In genomic region chr7:30171753-30172447, GRCh38 we compare ENCODE assay signal across 13 cellular contexts. TPM values are rescaled to one million over a fixed set of nuclear protein-coding genes. Genes with fewer than 3 reads are reported as not detected.
A peak's percentile ranks its signal among the peaks of the same experiment; 100 is the strongest.
DNase-seq lines count a peak whose midpoint lies in the region; ATAC-seq and TF ChIP-seq lines count a peak whose summit lies in the region.
"Had no signal": no experiment of that assay in that cellular context is flagged by ENCODE, and none has a peak within 500 bp of the region (broad histone marks: within the 10 kb centered on the region; RNA-seq: fewer than 3 reads in every experiment).

No MANE protein-coding gene starts in this region.

- H3K36me3 ChIP-seq in mesenchymal stem cell (ENCODE audit: control insufficient read depth in 1 of 2, insufficient read depth in 2 of 2, low read depth in 1 of 2, low read length in 2 of 2): no peaks in the 10 kb centered on the region
- no peaks in the 10 kb centered on the region for H3K36me3 ChIP-seq in vagina
- H3K36me3 ChIP-seq: HAP-1 had no signal

- peaks cover 0 to 7% of the 10 kb centered on the region in 2 experiments for H3K27me3 ChIP-seq in mesenchymal stem cell (ENCODE audit: control insufficient read depth in 1 of 2, insufficient read depth in 1 of 2, low read length in 2 of 2)
- H3K27me3 ChIP-seq in vagina: no peaks in the 10 kb centered on the region

- no peak overlapping the region for H3K4me2 ChIP-seq in mesenchymal stem cell (ENCODE audit: low read length, poor library complexity, severe bottlenecking)

- H3K4ac ChIP-seq in mesenchymal stem cell (ENCODE audit: low read depth in 1 of 2, low read length in 2 of 2): no peak overlapping the region

- no peaks in the 10 kb centered on the region for H3K27me3 Mint-ChIP-seq in activated naive CD8-positive, alpha-beta T cell treated with anti-CD3 and anti-CD28 coated beads, Interleukin-2, amount 50 U/mL, for 24 hours
- H3K27me3 Mint-ChIP-seq in activated naive CD8-positive, alpha-beta T cell treated with anti-CD3 and anti-CD28 coated beads for 36 hours: no peaks in the 10 kb centered on the region
- peaks cover 3% of the 10 kb centered on the region for H3K27me3 Mint-ChIP-seq in brain
- H3K27me3 Mint-ChIP-seq in activated T-cell treated with anti-CD3 and anti-CD28 coated beads, Interleukin-2, amount 50 U/mL, for 72 hours (ENCODE audit: low read depth): no peaks in the 10 kb centered on the region

- H3K23ac ChIP-seq in mesenchymal stem cell (ENCODE audit: low read length in 2 of 2): no peak overlapping the region

- H3K4me1 Mint-ChIP-seq in activated naive CD8-positive, alpha-beta T cell treated with anti-CD3 and anti-CD28 coated beads, Interleukin-2, amount 50 U/mL, for 24 hours: peaks cover 3% of the 10 kb centered on the region
- H3K4me1 Mint-ChIP-seq in activated naive CD8-positive, alpha-beta T cell treated with anti-CD3 and anti-CD28 coated beads for 36 hours: no peaks in the 10 kb centered on the region
- peaks cover 83% of the 10 kb centered on the region for H3K4me1 Mint-ChIP-seq in brain
- no peaks in the 10 kb centered on the region for H3K4me1 Mint-ChIP-seq in activated T-cell treated with anti-CD3 and anti-CD28 coated beads, Interleukin-2, amount 50 U/mL, for 72 hours (ENCODE audit: low read depth)

- H2BK120ac ChIP-seq in mesenchymal stem cell (ENCODE audit: low read depth, low read length): no peak overlapping the region

- no peak for TF ChIP-seq POLR2A in vagina (IDR thresholded peaks at IDR 0.05)

- TF ChIP-seq CTCF in brain (conservative IDR thresholded peaks at IDR 0.05) (no peak), vagina (IDR thresholded peaks at IDR 0.05) (no peak)

- ATAC-seq in activated naive CD8-positive, alpha-beta T cell treated with anti-CD3 and anti-CD28 coated beads, Interleukin-2, amount 50 U/mL, for 24 hours: peak; percentile 22
- ATAC-seq in GM21381 (IDR thresholded peaks at IDR 0.05; ENCODE audit: unreplicated experiment): no peak
- no peak for ATAC-seq in activated T-cell treated with anti-CD3 and anti-CD28 coated beads, Interleukin-2, amount 50 U/mL, for 72 hours (replicated peaks in 1 of 2)
- ATAC-seq: stimulated activated naive CD8-positive, alpha-beta T cell treated with anti-CD3 and anti-CD28 coated beads, Interleukin-15, Interleukin-2, amounts not matched to agents 100 U/mL and 50 U/mL, for 24 hours had no signal

- H3K18ac ChIP-seq in mesenchymal stem cell (ENCODE audit: low read depth in 1 of 2, low read length in 2 of 2): no peak overlapping the region

- no peak overlapping the region for H2BK5ac ChIP-seq in mesenchymal stem cell (ENCODE audit: low read depth, low read length, poor library complexity, severe bottlenecking)

- no peaks in the 10 kb centered on the region for H3K79me1 ChIP-seq in mesenchymal stem cell (replicated peaks; ENCODE audit: low read length, poor library complexity, severe bottlenecking)

- no peak overlapping the region for H2BK12ac ChIP-seq in mesenchymal stem cell (ENCODE audit: low read length in 2 of 2)

- H2AFZ ChIP-seq in mesenchymal stem cell (ENCODE audit: low read depth, low read length): no peak overlapping the region

- H3K4me1 ChIP-seq in mesenchymal stem cell (ENCODE audit: control insufficient read depth, insufficient read depth, low read depth, low read length) (peaks cover 18% of the 10 kb centered on the region), vagina (peaks cover 52% of the 10 kb centered on the region)

- intact Hi-C loops in vagina (cut with DNase I): loop anchor here (10.0 kb wide), 1 partner anchor 113 kb away; the partner anchor contains the start of gene ZNRF2

- H2AK5ac ChIP-seq in mesenchymal stem cell (ENCODE audit: low read length, severe bottlenecking): no peak overlapping the region

- no peak overlapping the region for H3K14ac ChIP-seq in mesenchymal stem cell (ENCODE audit: low read length in 2 of 2)

- no peak overlapping the region for H3K27ac ChIP-seq in mesenchymal stem cell (ENCODE audit: low read length, poor library complexity, severe bottlenecking)
- H3K27ac ChIP-seq in vagina: peak overlapping the region; percentile 81

- no peak overlapping the region for H4K8ac ChIP-seq in mesenchymal stem cell (ENCODE audit: low read length)

- H4K91ac ChIP-seq in mesenchymal stem cell (ENCODE audit: low read length): no peak overlapping the region

- H3K36me3 Mint-ChIP-seq in activated naive CD8-positive, alpha-beta T cell treated with anti-CD3 and anti-CD28 coated beads, Interleukin-2, amount 50 U/mL, for 24 hours (ENCODE audit: low read depth): no peaks in the 10 kb centered on the region
- no peaks in the 10 kb centered on the region for H3K36me3 Mint-ChIP-seq in activated naive CD8-positive, alpha-beta T cell treated with anti-CD3 and anti-CD28 coated beads for 36 hours
- H3K36me3 Mint-ChIP-seq in brain: peaks cover 5% of the 10 kb centered on the region
- no peaks in the 10 kb centered on the region for H3K36me3 Mint-ChIP-seq in activated T-cell treated with anti-CD3 and anti-CD28 coated beads, Interleukin-2, amount 50 U/mL, for 72 hours (ENCODE audit: insufficient read depth in 2 of 2)

- no peak for DNase-seq in activated naive CD8-positive, alpha-beta T cell treated with anti-CD3 and anti-CD28 coated beads, Interleukin-2, amount 50 U/mL, for 24 hours
- DNase-seq in activated naive CD8-positive, alpha-beta T cell treated with anti-CD3 and anti-CD28 coated beads for 36 hours: no peak
- DNase-seq in mesenchymal stem cell (peak; percentile 19), vagina (ENCODE audit: extremely low spot score in 2 of 2) (no peak), MV-4-11 (lab: John Stamatoyannopoulos, UW) (no peak)
- no peak for DNase-seq in activated T-cell treated with anti-CD3 and anti-CD28 coated beads, Interleukin-2, amount 50 U/mL, for 72 hours
- DNase-seq: activated T-cell treated with anti-CD3 and anti-CD28 coated beads, Interleukin-2, amount 50 U/mL, for 48 hours; GF-D8; stimulated activated naive CD8-positive, alpha-beta T cell treated with anti-CD3 and anti-CD28 coated beads, Interleukin-15, Interleukin-2, amounts not matched to agents 100 U/mL and 50 U/mL, for 24 hours had no signal

- H3K9me3 ChIP-seq in mesenchymal stem cell (ENCODE audit: control insufficient read depth, low read length) (no peaks in the 10 kb centered on the region), vagina (no peaks in the 10 kb centered on the region)
- H3K9me3 ChIP-seq: HAP-1 had no signal

- H3K27ac Mint-ChIP-seq in activated naive CD8-positive, alpha-beta T cell treated with anti-CD3 and anti-CD28 coated beads, Interleukin-2, amount 50 U/mL, for 24 hours: no peak overlapping the region
- H3K27ac Mint-ChIP-seq in activated naive CD8-positive, alpha-beta T cell treated with anti-CD3 and anti-CD28 coated beads for 36 hours: no peak overlapping the region
- peak overlapping the region; percentile 86 to 95 (median 89) for H3K27ac Mint-ChIP-seq in brain
- H3K27ac Mint-ChIP-seq in activated T-cell treated with anti-CD3 and anti-CD28 coated beads, Interleukin-2, amount 50 U/mL, for 72 hours: no peak overlapping the region
- H3K27ac Mint-ChIP-seq: dendritic cell treated with granulocyte-macrophage colony-stimulating factor and Interleukin-4, amounts not matched to agents 40 ng/mL and 50 ng/mL, for 4 days had no signal

- no peak overlapping the region for H3K4me3 ChIP-seq in mesenchymal stem cell (ENCODE audit: insufficient read depth in 1 of 2, low read depth in 1 of 2, low read length in 2 of 2)
- no peak overlapping the region for H3K4me3 ChIP-seq in vagina
- H3K4me3 ChIP-seq: HAP-1 had no signal

- H2BK15ac ChIP-seq in mesenchymal stem cell (ENCODE audit: low read depth, poor library complexity, severe bottlenecking): no peak overlapping the region

- no peaks in the 10 kb centered on the region for H3K9me3 Mint-ChIP-seq in activated naive CD8-positive, alpha-beta T cell treated with anti-CD3 and anti-CD28 coated beads, Interleukin-2, amount 50 U/mL, for 24 hours
- H3K9me3 Mint-ChIP-seq in activated naive CD8-positive, alpha-beta T cell treated with anti-CD3 and anti-CD28 coated beads for 36 hours: no peaks in the 10 kb centered on the region
- no peaks in the 10 kb centered on the region for H3K9me3 Mint-ChIP-seq in brain
- no peaks in the 10 kb centered on the region for H3K9me3 Mint-ChIP-seq in activated T-cell treated with anti-CD3 and anti-CD28 coated beads, Interleukin-2, amount 50 U/mL, for 72 hours
- H3K9me3 Mint-ChIP-seq: dendritic cell treated with granulocyte-macrophage colony-stimulating factor and Interleukin-4, amounts not matched to agents 40 ng/mL and 50 ng/mL, for 4 days had no signal

- 72% methylated on average over 9 of the region's 9 CpGs for WGBS in mesenchymal stem cell

- H3K4me3 Mint-ChIP-seq in activated naive CD8-positive, alpha-beta T cell treated with anti-CD3 and anti-CD28 coated beads, Interleukin-2, amount 50 U/mL, for 24 hours: no peak overlapping the region
- H3K4me3 Mint-ChIP-seq in activated naive CD8-positive, alpha-beta T cell treated with anti-CD3 and anti-CD28 coated beads for 36 hours: no peak overlapping the region
- H3K4me3 Mint-ChIP-seq in brain: peak overlapping the region in 2 of 5 experiments; percentile 23 to 52
- H3K4me3 Mint-ChIP-seq in activated T-cell treated with anti-CD3 and anti-CD28 coated beads, Interleukin-2, amount 50 U/mL, for 72 hours: no peak overlapping the region
- H3K4me3 Mint-ChIP-seq: dendritic cell treated with granulocyte-macrophage colony-stimulating factor and Interleukin-4, amounts not matched to agents 40 ng/mL and 50 ng/mL, for 4 days had no signal

- H3K9ac ChIP-seq in mesenchymal stem cell (ENCODE audit: low read length): peak overlapping the region; percentile 22

RNA-seq across cellular contexts. Expression of gene MTURN, which starts 37.1 kb away (rescaled TPM):
- 1 to 10 TPM; 2.2 to 2.3 TPM for total RNA-seq in activated naive CD8-positive, alpha-beta T cell treated with anti-CD3 and anti-CD28 coated beads for 36 hours
- polyA plus RNA-seq in brain (ENCODE audit: insufficient read depth, low read depth, low replicate concordance): 450 TPM
- 2.0 TPM for polyA plus RNA-seq in mesenchymal stem cell (2013, experiment 1 of 2)
- polyA plus RNA-seq in mesenchymal stem cell (2013, experiment 2 of 2): 2.1 TPM
- 44.2 TPM for total RNA-seq in vagina
- total RNA-seq in activated T-cell treated with anti-CD3 and anti-CD28 coated beads, Interleukin-2, amount 50 U/mL, for 72 hours: 1 to 10 TPM; 5.3 to 5.4 TPM

Comparison
In these comparisons a context has a peak if more than half of its experiments do, and no peak if none do; other contexts are left out.
1. H3K27ac Mint-ChIP-seq: peak in brain (5 of 5); none in activated naive CD8-positive, alpha-beta T cell treated with anti-CD3 and anti-CD28 coated beads, Interleukin-2, amount 50 U/mL, for 24 hours (single experiment), activated naive CD8-positive, alpha-beta T cell treated with anti-CD3 and anti-CD28 coated beads for 36 hours (single experiment) and activated T-cell treated with anti-CD3 and anti-CD28 coated beads, Interleukin-2, amount 50 U/mL, for 72 hours (single experiment).